ENCODE assay signal across 31 cellular contexts in genomic region chr4:129929984-129930383, GRCh38.
"Had no signal": no experiment of that assay in that cellular context is flagged by ENCODE, and none has a peak within 500 bp of the region (broad histone marks: within the 10 kb centered on the region; RNA-seq: fewer than 3 reads in every experiment).

No MANE protein-coding gene starts in this region.

- H3K9me3 Mint-ChIP-seq: activated CD4-positive, alpha-beta T cell treated with anti-CD3 and anti-CD28 coated beads, Interleukin-2, amount 10 ng/mL, durations not matched to agents 24 days and 14 days; activated naive CD4-positive, alpha-beta T cell treated with anti-CD3 and anti-CD28 coated beads, Interleukin-2, amount 50 U/mL, for 24 hours; activated naive CD8-positive, alpha-beta T cell treated with anti-CD3 and anti-CD28 coated beads, Interleukin-2, amount 10 ng/mL, durations not matched to agents 7 days and 5 days; activated T-cell treated with anti-CD3 and anti-CD28 coated beads, Interleukin-2, amount 50 U/mL, for 24 hours; activated T-helper 2 cell treated with anti-CD3 and anti-CD28 coated beads, Interferon-gamma antibody, Interleukin-2, Interleukin-4, amounts not matched to agents 10 μg/mL and 5 μg/mL and 100 μg/mL, durations not matched to agents 14 hours and 24 hours and 36 hours had no signal

- H3K4me3 Mint-ChIP-seq: activated CD4-positive, alpha-beta T cell treated with anti-CD3 and anti-CD28 coated beads, Interleukin-2, amount 10 ng/mL, durations not matched to agents 24 days and 14 days; activated CD8-positive, alpha-beta T cell treated with anti-CD3 and anti-CD28 coated beads, Interleukin-2, amount 10 ng/mL, durations not matched to agents 7 days and 5 days; activated naive CD4-positive, alpha-beta T cell treated with anti-CD3 and anti-CD28 coated beads, Interleukin-2, amount 50 U/mL, for 24 hours; activated naive CD8-positive, alpha-beta T cell treated with anti-CD3 and anti-CD28 coated beads, Interleukin-2, amount 10 ng/mL, durations not matched to agents 7 days and 5 days; activated T-cell treated with anti-CD3 and anti-CD28 coated beads, Interleukin-2, amount 50 U/mL, for 24 hours had no signal

- H3K4me1 Mint-ChIP-seq: activated CD4-positive, alpha-beta T cell treated with anti-CD3 and anti-CD28 coated beads, Interleukin-2, amount 10 ng/mL, durations not matched to agents 24 days and 14 days; activated naive CD4-positive, alpha-beta T cell treated with anti-CD3 and anti-CD28 coated beads, Interleukin-2, amount 50 U/mL, for 24 hours; activated naive CD8-positive, alpha-beta T cell treated with anti-CD3 and anti-CD28 coated beads, Interleukin-2, amount 10 ng/mL, durations not matched to agents 7 days and 5 days had no signal

- DNase-seq: activated CD4-positive, alpha-beta T cell treated with anti-CD3 and anti-CD28 coated beads, Interleukin-2, amount 10 ng/mL, durations not matched to agents 24 days and 14 days; activated CD4-positive, alpha-beta T cell treated with anti-CD3 and anti-CD28 coated beads, Interleukin-2, amount 50 U/mL, for 48 hours; activated CD8-positive, alpha-beta T cell treated with anti-CD3 and anti-CD28 coated beads, Interleukin-2, amount 10 ng/mL, durations not matched to agents 7 days and 5 days; activated gamma-delta T cell; activated naive CD4-positive, alpha-beta T cell treated with Interleukin-2 at 50 U/mL for 16 hours; activated naive CD8-positive, alpha-beta T cell treated with anti-CD3 and anti-CD28 coated beads, Interleukin-2, amount 10 ng/mL, durations not matched to agents 7 days and 5 days; activated T-cell treated with anti-CD3 and anti-CD28 coated beads, Interleukin-2, amount 50 U/mL, for 24 hours; amygdala; MM.1S; MV-4-11; NCI-H1092; NCI-H1436 treated with DMSO at 0.1 percent for 48 hours; NCI-H1694 treated with DMSO at 0.1 percent for 48 hours; NCI-H2029; NCI-H345; NCI-H524 treated with DMSO at 0.1 percent for 48 hours; NCI-H748 treated with DMSO at 0.1 percent for 48 hours; NK-92 treated with Interleukin-12 subunit alpha and Interleukin-12 subunit beta, amount 100 ng/mL, for 24 hours; PC-3; Right ventricle myocardium superior; SW 1271; T-helper 1 cell; T-helper 2 cell; T1000; WERI-Rb-1 had no signal

- H3K9ac ChIP-seq: KMS-11 had no signal

- H3K36me3 Mint-ChIP-seq: activated naive CD4-positive, alpha-beta T cell treated with anti-CD3 and anti-CD28 coated beads, Interleukin-2, amount 50 U/mL, for 24 hours; activated naive CD8-positive, alpha-beta T cell treated with anti-CD3 and anti-CD28 coated beads, Interleukin-2, amount 10 ng/mL, durations not matched to agents 7 days and 5 days had no signal

- H3K27me3 ChIP-seq: ascending aorta, cardiac muscle cell had no signal

- ATAC-seq: activated CD8-positive, alpha-beta T cell treated with anti-CD3 and anti-CD28 coated beads, Interleukin-2, amount 10 ng/mL, durations not matched to agents 7 days and 5 days; PC-3 had no signal

- H3K9me3 ChIP-seq: ascending aorta had no signal

- H3K36me3 ChIP-seq: ascending aorta, cardiac muscle cell, WERI-Rb-1 had no signal

- H3K27me3 Mint-ChIP-seq: activated CD4-positive, alpha-beta T cell treated with anti-CD3 and anti-CD28 coated beads, Interleukin-2, amount 10 ng/mL, durations not matched to agents 24 days and 14 days; activated naive CD4-positive, alpha-beta T cell treated with anti-CD3 and anti-CD28 coated beads, Interleukin-2, amount 50 U/mL, for 24 hours; activated naive CD8-positive, alpha-beta T cell treated with anti-CD3 and anti-CD28 coated beads, Interleukin-2, amount 10 ng/mL, durations not matched to agents 7 days and 5 days; activated T-cell treated with anti-CD3 and anti-CD28 coated beads, Interleukin-2, amount 50 U/mL, for 24 hours had no signal

- H3K4me1 ChIP-seq: ascending aorta had no signal

- H3K4me3 ChIP-seq: ascending aorta, cardiac muscle cell had no signal

- H3K27ac Mint-ChIP-seq: activated CD4-positive, alpha-beta T cell treated with anti-CD3 and anti-CD28 coated beads, Interleukin-2, amount 10 ng/mL, durations not matched to agents 24 days and 14 days; activated CD8-positive, alpha-beta T cell treated with anti-CD3 and anti-CD28 coated beads, Interleukin-2, amount 10 ng/mL, durations not matched to agents 7 days and 5 days; activated naive CD4-positive, alpha-beta T cell treated with anti-CD3 and anti-CD28 coated beads, Interleukin-2, amount 50 U/mL, for 24 hours; activated naive CD8-positive, alpha-beta T cell treated with anti-CD3 and anti-CD28 coated beads, Interleukin-2, amount 10 ng/mL, durations not matched to agents 7 days and 5 days; activated T-cell treated with anti-CD3 and anti-CD28 coated beads, Interleukin-2, amount 50 U/mL, for 24 hours; activated T-helper 2 cell treated with anti-CD3 and anti-CD28 coated beads, Interferon-gamma antibody, Interleukin-2, Interleukin-4, amounts not matched to agents 10 μg/mL and 5 μg/mL and 100 μg/mL, durations not matched to agents 14 hours and 24 hours and 36 hours had no signal

- H3K27ac ChIP-seq: ascending aorta, cardiac muscle cell, KMS-11, RWPE1, WERI-Rb-1 had no signal
